ENCODE assay signal across 8 cellular contexts in the genomic region with DNA sequence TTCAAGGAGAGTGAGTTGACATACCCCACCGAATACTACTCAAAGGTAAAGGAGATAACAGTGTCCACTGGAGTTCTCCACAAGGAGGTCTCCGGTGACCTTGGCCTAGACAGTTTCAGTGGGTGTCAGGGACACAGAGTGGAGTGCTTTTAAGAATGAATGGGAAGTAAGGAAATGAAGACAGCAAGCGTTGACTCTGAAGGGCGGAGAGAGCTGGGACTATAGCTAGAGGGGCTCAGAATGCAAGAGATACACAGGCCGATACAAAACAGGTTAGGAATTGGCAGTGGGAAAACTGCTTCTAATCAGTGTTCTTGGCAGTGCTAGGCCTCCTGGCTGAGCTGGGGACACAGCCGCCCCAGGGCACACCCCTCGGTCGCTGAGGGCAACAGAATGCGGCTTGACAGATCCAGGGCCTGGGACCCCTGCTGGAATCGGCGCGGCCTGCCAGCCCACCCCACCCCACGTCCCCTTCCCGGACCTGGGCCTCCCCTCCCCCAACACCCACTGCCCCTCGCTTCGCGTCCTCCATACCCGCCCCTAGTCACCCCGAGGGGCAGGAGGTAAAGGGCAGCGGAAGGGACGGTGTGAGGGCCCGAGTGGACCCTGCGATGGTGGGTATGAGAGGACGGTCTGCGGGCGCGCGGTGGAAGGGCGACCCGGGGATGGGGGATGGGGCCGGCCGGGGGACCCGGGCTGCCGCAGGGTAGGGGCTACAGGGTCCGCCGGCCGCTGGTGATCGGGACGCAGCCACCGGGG. TPM values are rescaled to one million over a fixed set of nuclear protein-coding genes. Genes with fewer than 3 reads are reported as not detected.
DNase-seq lines count a peak whose midpoint lies in the region; ATAC-seq and TF ChIP-seq lines count a peak whose summit lies in the region.

No MANE protein-coding gene starts in this region.

- DNase-seq in DND-41 = no peak
- peak; percentile 19 for DNase-seq in dermis blood vessel endothelial cell
- no peak for DNase-seq in NCI-H1694 treated with DMSO at 0.1 percent for 48 hours (lab: John Stamatoyannopoulos, UW)
- DNase-seq in CD1c-positive myeloid dendritic cell (ENCODE audit: extremely low spot score) = no peak

- no peaks in the 10 kb centered on the region for H3K9me3 ChIP-seq in DND-41 (ENCODE audit: insufficient read depth, low read length, severe bottlenecking)
- no peaks in the 10 kb centered on the region for H3K9me3 ChIP-seq in mucosa of rectum (ENCODE audit: control insufficient read depth in 2 of 2, low read length in 2 of 2)

- H3K27me3 ChIP-seq in DND-41 (ENCODE audit: insufficient read depth, low read length, poor library complexity) (peaks cover 27% of the 10 kb centered on the region), mucosa of rectum (ENCODE audit: control insufficient read depth in 2 of 2, insufficient read depth in 2 of 2, low read length in 2 of 2) (no peaks in the 10 kb centered on the region)

- H3K4me1 ChIP-seq in DND-41 (ENCODE audit: insufficient read depth, low read length) (peaks cover 6% of the 10 kb centered on the region; the same call in 1 of the 2 replicates), mucosa of rectum (ENCODE audit: control insufficient read depth in 2 of 2, insufficient read depth in 2 of 2, low read length in 2 of 2) (peaks cover 4% of the 10 kb centered on the region in 2 donors)

- H3K4me3 ChIP-seq in DND-41 (ENCODE audit: low read depth in 1 of 2, low read length in 2 of 2) = peak overlapping the region in 1 of 2 experiments; percentile 59; a peak in 2 of 4 replicates
- H3K4me3 ChIP-seq in mucosa of rectum (ENCODE audit: low read length in 2 of 2) = peak overlapping the region; percentile 76 to 77

- no peaks in the 10 kb centered on the region for H3K79me2 ChIP-seq in DND-41 (ENCODE audit: insufficient read depth, low read length)

- peak overlapping the region; percentile 60; the same call in 1 of the 2 replicates for H3K9ac ChIP-seq in DND-41 (ENCODE audit: low read depth, low read length)
- H3K9ac ChIP-seq in mucosa of rectum (ENCODE audit: low read depth in 1 of 2, low read length in 2 of 2) = peak overlapping the region in 1 of 2 donors; percentile 78

- H4K20me1 ChIP-seq in DND-41 (ENCODE audit: insufficient read depth, low read length) = no peaks in the 10 kb centered on the region; the same call in 1 of the 2 replicates

- no peak; the same call in 2 of the 3 replicates for ATAC-seq in DND-41 (ENCODE audit: insufficient read depth, low read depth)
- ATAC-seq in HG03135 (IDR thresholded peaks at IDR 0.05; ENCODE audit: unreplicated experiment) = peak; percentile 17
- ATAC-seq in HG03378 (IDR thresholded peaks at IDR 0.05; ENCODE audit: unreplicated experiment) = no peak
- ATAC-seq in HG02588 (IDR thresholded peaks at IDR 0.05; ENCODE audit: unreplicated experiment) = no peak

- no peak for TF ChIP-seq CTCF in DND-41 (IDR thresholded peaks at IDR 0.05; ENCODE audit: borderline replicate concordance, extremely low read depth, low read length, poor library complexity, severe bottlenecking)

- H2AFZ ChIP-seq in DND-41 (ENCODE audit: low read depth, low read length) = no peak overlapping the region; the same call in 1 of the 2 replicates

- H3K27ac ChIP-seq in DND-41 (ENCODE audit: low read length) (no peak overlapping the region), mucosa of rectum (ENCODE audit: low read depth in 2 of 2, low read length in 2 of 2) (peak overlapping the region in 1 of 2 donors; percentile 74)

- H3K36me3 ChIP-seq in DND-41 (ENCODE audit: insufficient read depth, low read length) = no peaks in the 10 kb centered on the region
- H3K36me3 ChIP-seq in mucosa of rectum (ENCODE audit: control insufficient read depth in 2 of 2, insufficient read depth in 2 of 2, low read length in 2 of 2) = no peaks in the 10 kb centered on the region

- peak overlapping the region; percentile 72 for H3K4me2 ChIP-seq in DND-41 (ENCODE audit: insufficient read depth, low read length)

RNA-seq across cellular contexts. Expression of gene APBB1, which starts 0.5 kb away (rescaled TPM):
- 43.9 and 52.9 TPM in 2 replicates for total RNA-seq in dermis blood vessel endothelial cell

RNA-seq across cellular contexts. Expression of gene HPX, which starts 22.4 kb away (rescaled TPM):
- 0.19 and 0.51 TPM in 2 replicates for total RNA-seq in dermis blood vessel endothelial cell

RNA-seq across cellular contexts. Expression of gene SMPD1, which starts 28.1 kb away (rescaled TPM):
- total RNA-seq in dermis blood vessel endothelial cell = 25.2 and 27.6 TPM in 2 replicates

RNA-seq across cellular contexts. Expression of gene TRIM3, which starts 55.4 kb away (rescaled TPM):
- total RNA-seq in dermis blood vessel endothelial cell = 18.4 and 19.8 TPM in 2 replicates
